ENCODE assay signal across 21 cellular contexts in genomic region chr13:98766120-98766519, GRCh38. TPM values are rescaled to one million over a fixed set of nuclear protein-coding genes. Genes with fewer than 3 reads are reported as not detected.
DNase-seq lines count a peak whose midpoint lies in the region; ATAC-seq and TF ChIP-seq lines count a peak whose summit lies in the region.
"Had no signal": no experiment of that assay in that cellular context is flagged by ENCODE, and none has a peak within 500 bp of the region (broad histone marks: within the 10 kb centered on the region; RNA-seq: fewer than 3 reads in every experiment).

No MANE protein-coding gene starts in this region.

- H3K4me1 ChIP-seq in PC-3 (ENCODE audit: insufficient read depth, low read length) (no peaks in the 10 kb centered on the region), left lung (peaks cover 0 to 4% of the 10 kb centered on the region in 2 donors)

- ATAC-seq in PC-3 (no peak; the same call in 1 of the 2 replicates), left lung (peak; percentile 15), GM18505 (IDR thresholded peaks at IDR 0.05; ENCODE audit: unreplicated experiment) (no peak), GM19397 (IDR thresholded peaks at IDR 0.05; ENCODE audit: unreplicated experiment) (no peak)
- ATAC-seq: GM23338, HCT116 had no signal

- TF ChIP-seq POLR2A in GM18505 (IDR thresholded peaks at IDR 0.05; ENCODE audit: borderline replicate concordance, extremely low read depth, insufficient read depth, insufficient read length): no peak

- H2AFZ ChIP-seq in PC-3 (ENCODE audit: low read length): peak overlapping the region; percentile 76

- H3K36me3 ChIP-seq in PC-3 (ENCODE audit: low read depth, low read length) (no peaks in the 10 kb centered on the region), left lung (no peaks in the 10 kb centered on the region)
- H3K36me3 ChIP-seq: MG63, SJCRH30 had no signal

- H3K27ac ChIP-seq in PC-3 (ENCODE audit: low read length): no peak overlapping the region
- H3K27ac ChIP-seq in left lung: no peak overlapping the region
- H3K27ac ChIP-seq in substantia nigra (ENCODE audit: low read depth, low read length, poor library complexity, severe bottlenecking): no peak overlapping the region
- H3K27ac ChIP-seq: 22Rv1, C4-2B, SJCRH30 had no signal

- no peaks in the 10 kb centered on the region for H3K9me2 ChIP-seq in PC-3 (replicated peaks; ENCODE audit: low read length)

- H3K4me3 ChIP-seq in PC-3 (ENCODE audit: low read length) (peak overlapping the region; percentile 29), left lung (no peak overlapping the region)
- H3K4me3 ChIP-seq: GM23338, MG63, SJCRH30 had no signal

- H3K27me3 ChIP-seq in PC-3 (ENCODE audit: low read length): no peaks in the 10 kb centered on the region
- H3K27me3 ChIP-seq in left lung: no peaks in the 10 kb centered on the region
- H3K27me3 ChIP-seq: MG63, SJCRH30 had no signal

- no peaks in the 10 kb centered on the region for H4K20me1 ChIP-seq in PC-3 (ENCODE audit: low read length)

- POLR2A ChIA-PET in PC-3 (lab: Charles Lee; ENCODE audit: unreplicated experiment): no interaction called here

- no peak overlapping the region for H3K9ac ChIP-seq in PC-3 (ENCODE audit: low read length)

- H3K79me2 ChIP-seq in PC-3 (ENCODE audit: low read length): no peaks in the 10 kb centered on the region

- no TSS peak for BruUV-seq in PC-3 (replicated peaks; lab: Mats Ljungman, UMichigan)

- DNase-seq in DMS53 (lab: John Stamatoyannopoulos, UW) (peak; percentile 1), DMS53 treated with DMSO at 0.1 percent for 48 hours (lab: John Stamatoyannopoulos, UW; ENCODE audit: unreplicated experiment) (no peak), DMS79 treated with DMSO at 0.1 percent for 48 hours (lab: John Stamatoyannopoulos, UW) (peak; percentile 93), PC-3 (no peak), left lung (no peak), substantia nigra (lab: John Stamatoyannopoulos, UW) (no peak)
- DNase-seq: AML-193, GF-D8, Kasumi-1, MG63, NCI-H1048, NCI-H1694, NCI-H2081 treated with DMSO at 0.1 percent for 48 hours, NCI-H446, SJCRH30 had no signal

- peak overlapping the region; percentile 61 for H3K4me2 ChIP-seq in PC-3 (ENCODE audit: low read length)
- H3K4me2 ChIP-seq: GM23338 had no signal

- H3F3A ChIP-seq in PC-3 (ENCODE audit: low read length, unreplicated experiment): no peaks in the 10 kb centered on the region

- H3K9me3 ChIP-seq in PC-3 (ENCODE audit: low read length) (no peaks in the 10 kb centered on the region), left lung (peaks cover 0 to 8% of the 10 kb centered on the region in 2 donors)
- H3K9me3 ChIP-seq: MG63 had no signal

- no peak for TF ChIP-seq CTCF in PC-3 (conservative IDR thresholded peaks at IDR 0.05; ENCODE audit: low read depth, low read length)
- TF ChIP-seq CTCF in left lung (IDR thresholded peaks at IDR 0.05): no peak

- intact Hi-C loops in PC-3 (cut with micrococcal nuclease) (no loop called here), left lung (cut with DNase I) (no loop called here)

- CTCF ChIA-PET in PC-3 (lab: Charles Lee): interaction anchor here (0.6 to 1.1 kb wide), 3 partner anchors 12 to 541 kb away, joined by 3 to 4 read pairs (median 3); no protein-coding TSS in a partner anchor

RNA-seq across cellular contexts. Expression of gene SLC15A1, which starts 13.6 kb away (rescaled TPM):
- total RNA-seq in PC-3 (2014; rRNA removed): 1.7 TPM in 2 replicates
- total RNA-seq in left lung: not detected

Comparison
In these comparisons a context has a peak if more than half of its experiments do, and no peak if none do; other contexts are left out.
1. DNase-seq: peak in DMS53 (single experiment) and DMS79 treated with DMSO at 0.1 percent for 48 hours (single experiment); none in DMS53 treated with DMSO at 0.1 percent for 48 hours (single experiment), PC-3 (single experiment), left lung (0 of 2) and substantia nigra (0 of 49).